In the genomic region with DNA sequence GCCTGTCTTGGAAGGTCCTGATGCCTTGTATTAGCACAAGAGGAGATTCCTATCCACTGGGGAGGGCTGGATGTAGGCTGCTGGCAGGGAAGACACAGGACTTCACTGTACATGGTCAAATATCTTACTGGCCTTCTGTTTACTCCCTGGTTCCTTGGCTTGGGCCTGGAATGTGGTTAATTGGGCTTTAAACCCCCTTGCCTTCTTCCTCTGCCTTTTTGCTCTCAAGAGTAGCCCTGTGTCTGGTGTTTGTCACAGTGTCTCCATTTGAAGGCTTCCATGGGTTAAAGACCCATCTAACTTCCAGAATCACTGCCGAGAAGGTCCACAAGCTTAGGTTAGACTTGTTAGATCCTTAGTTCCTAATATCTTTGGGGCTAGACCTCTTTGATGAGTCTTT, we compare ENCODE assay signal across 25 cellular contexts. TPM values are rescaled to one million over a fixed set of nuclear protein-coding genes. Genes with fewer than 3 reads are reported as not detected.
DNase-seq lines count a peak whose midpoint lies in the region; ATAC-seq and TF ChIP-seq lines count a peak whose summit lies in the region.
"Had no signal": no experiment of that assay in that cellular context is flagged by ENCODE, and none has a peak within 500 bp of the region (broad histone marks: within the 10 kb centered on the region; RNA-seq: fewer than 3 reads in every experiment).

No MANE protein-coding gene starts in this region.

- no peak overlapping the region for H3K4me3 ChIP-seq in GM23338
- no peak overlapping the region for H3K4me3 ChIP-seq in neural progenitor cell
- H3K4me3 ChIP-seq in right cardiac atrium (ENCODE audit: low read length) = no peak overlapping the region
- no peak overlapping the region for H3K4me3 ChIP-seq in vagina
- H3K4me3 ChIP-seq: BLaER1, GM12878 had no signal

- H3K36me3 ChIP-seq in GM23338 (ENCODE audit: insufficient read depth) = no peaks in the 10 kb centered on the region
- H3K36me3 ChIP-seq in neural progenitor cell = no peaks in the 10 kb centered on the region
- no peaks in the 10 kb centered on the region for H3K36me3 ChIP-seq in vagina
- H3K36me3 ChIP-seq: BE2C, BLaER1 had no signal

- DNase-seq in GM23338 (ENCODE audit: low spot score) (no peak), islet precursor cell (peak; percentile 85), neural progenitor cell (ENCODE audit: low spot score) (no peak), DMS53 (lab: John Stamatoyannopoulos, UW) (no peak), right cardiac atrium (no peak), vagina (ENCODE audit: extremely low spot score in 2 of 2) (no peak)
- DNase-seq: 8988T; ACHN; BE2C; C1 segment of cervical spinal cord; Caco-2; Calu3; CD4-positive, alpha-beta memory T cell; CD4-positive, CD25-positive, alpha-beta regulatory T cell; CD8-positive, alpha-beta memory T cell; DMS79; DND-41; EL; GF-D8 had no signal

- ATAC-seq in GM23338 (no peak), right cardiac atrium (no peak), HG03280 (IDR thresholded peaks at IDR 0.05; ENCODE audit: unreplicated experiment) (no peak)
- ATAC-seq: GM12878 had no signal

- intact Hi-C loops in right cardiac atrium (cut with DNase I) (no loop called here), vagina (cut with DNase I) (no loop called here)

- H3K9me3 Mint-ChIP-seq in GM23338 (peaks cover 2% of the 10 kb centered on the region; the same call in 1 of the 3 replicates), neural progenitor cell (no peaks in the 10 kb centered on the region)
- H3K9me3 Mint-ChIP-seq: CD4-positive, alpha-beta memory T cell; CD4-positive, CD25-positive, alpha-beta regulatory T cell; CD8-positive, alpha-beta memory T cell had no signal

- H3K9ac ChIP-seq in neural progenitor cell = no peak overlapping the region
- H3K9ac ChIP-seq: BLaER1 had no signal

- H3K9me2 ChIP-seq in GM23338 (ENCODE audit: insufficient read depth) = no peaks in the 10 kb centered on the region

- H2AFZ ChIP-seq in GM23338 (peak overlapping the region; percentile 23; the same call in 1 of the 2 replicates), neural progenitor cell (replicated peaks) (no peak overlapping the region)

- TF ChIP-seq CTCF in GM23338 (conservative IDR thresholded peaks at IDR 0.05; ENCODE audit: low read depth in 2 of 2) = no peak
- no peak for TF ChIP-seq CTCF in neural progenitor cell (IDR thresholded peaks at IDR 0.05)
- no peak for TF ChIP-seq CTCF in vagina (IDR thresholded peaks at IDR 0.05)

- H3K27me3 Mint-ChIP-seq in GM23338 (ENCODE audit: insufficient read depth, low read depth, poor library complexity) (peaks cover 2% of the 10 kb centered on the region), neural progenitor cell (ENCODE audit: insufficient read depth, low read depth) (peaks cover 7% of the 10 kb centered on the region)

- H3K4me2 ChIP-seq in GM23338 = no peak overlapping the region
- H3K4me2 ChIP-seq in neural progenitor cell = no peak overlapping the region
- H3K4me2 ChIP-seq: BLaER1 had no signal

- no peak overlapping the region for H3K27ac ChIP-seq in GM23338 (ENCODE audit: low read depth)
- no peak overlapping the region for H3K27ac ChIP-seq in neural progenitor cell
- no peak overlapping the region for H3K27ac ChIP-seq in right cardiac atrium (ENCODE audit: low read length)
- no peak overlapping the region for H3K27ac ChIP-seq in vagina
- H3K27ac ChIP-seq: BLaER1 had no signal

- H3K27me3 ChIP-seq in GM23338 (ENCODE audit: insufficient read depth) (no peaks in the 10 kb centered on the region), neural progenitor cell (no peaks in the 10 kb centered on the region), right cardiac atrium (ENCODE audit: control insufficient read depth, insufficient read depth) (no peaks in the 10 kb centered on the region), vagina (no peaks in the 10 kb centered on the region)
- H3K27me3 ChIP-seq: BE2C, BLaER1 had no signal

- H3K36me3 Mint-ChIP-seq in GM23338 (ENCODE audit: low read depth) (peaks cover 2% of the 10 kb centered on the region; the same call in 1 of the 3 replicates), neural progenitor cell (no peaks in the 10 kb centered on the region)
- H3K36me3 Mint-ChIP-seq: CD14-positive monocyte; CD4-positive, alpha-beta memory T cell; CD4-positive, CD25-positive, alpha-beta regulatory T cell; CD8-positive, alpha-beta memory T cell had no signal

- H4K20me1 ChIP-seq in GM23338 (replicated peaks; ENCODE audit: insufficient read depth) (no peaks in the 10 kb centered on the region), neural progenitor cell (ENCODE audit: low read depth) (no peaks in the 10 kb centered on the region)
- H4K20me1 ChIP-seq: BLaER1 had no signal

- no peaks in the 10 kb centered on the region for H3K4me1 Mint-ChIP-seq in GM23338
- H3K4me1 Mint-ChIP-seq in neural progenitor cell = no peaks in the 10 kb centered on the region
- H3K4me1 Mint-ChIP-seq: CD4-positive, CD25-positive, alpha-beta regulatory T cell; CD8-positive, alpha-beta memory T cell had no signal

- WGBS in right cardiac atrium = 92% methylated on average over 1 of the region's 1 CpG

- TF ChIP-seq POLR2A in vagina (IDR thresholded peaks at IDR 0.05) = no peak

- H3K27ac Mint-ChIP-seq in GM23338 (no peak overlapping the region), neural progenitor cell (peak overlapping the region; percentile 46)
- H3K27ac Mint-ChIP-seq: CD4-positive, alpha-beta memory T cell; CD4-positive, CD25-positive, alpha-beta regulatory T cell had no signal

- H3K9me3 ChIP-seq in neural progenitor cell (ENCODE audit: low read depth) = no peaks in the 10 kb centered on the region
- H3K9me3 ChIP-seq in right cardiac atrium (ENCODE audit: control insufficient read depth, low read length) = no peaks in the 10 kb centered on the region
- H3K9me3 ChIP-seq in vagina = no peaks in the 10 kb centered on the region
- H3K9me3 ChIP-seq: BE2C, BLaER1 had no signal

- H3K79me2 ChIP-seq in GM23338 (replicated peaks; ENCODE audit: insufficient read depth) (no peaks in the 10 kb centered on the region), neural progenitor cell (ENCODE audit: low read depth) (no peaks in the 10 kb centered on the region)

- H3F3A ChIP-seq in GM23338 (replicated peaks; ENCODE audit: low read depth) (0 out of 2 replicates have a peak, but pooled peaks cover 3% of the 10 kb centered on the region), neural progenitor cell (ENCODE audit: low read depth) (no peaks in the 10 kb centered on the region)

- no peak overlapping the region for H3K4me3 Mint-ChIP-seq in GM23338
- no peak overlapping the region for H3K4me3 Mint-ChIP-seq in neural progenitor cell
- H3K4me3 Mint-ChIP-seq: CD14-positive monocyte; CD4-positive, alpha-beta memory T cell; CD4-positive, CD25-positive, alpha-beta regulatory T cell; CD8-positive, alpha-beta memory T cell had no signal

- H3K4me1 ChIP-seq in GM23338 (ENCODE audit: insufficient read depth) (peaks cover 6% of the 10 kb centered on the region; the same call in 1 of the 2 replicates), neural progenitor cell (no peaks in the 10 kb centered on the region), right cardiac atrium (ENCODE audit: control insufficient read depth, insufficient read depth, low read length) (peaks cover 2% of the 10 kb centered on the region), vagina (no peaks in the 10 kb centered on the region)
- H3K4me1 ChIP-seq: BE2C had no signal

RNA-seq across cellular contexts. Expression of a gene that starts 7.1 kb away (rescaled TPM):
- not detected in 2 replicates for total RNA-seq in GM23338 (2014; rRNA removed; shearing (Covaris generic))
- polyA plus RNA-seq in GM23338 (2016; fragmentation: Nextera tagmentation; extraction: Ambion mirVana) = 0.61 TPM in 1 of 2 replicates, not detected in the other
- total RNA-seq in neural progenitor cell (ENCODE audit: low replicate concordance) = 0.77 TPM in 1 of 2 replicates, not detected in the other
- not detected for total RNA-seq in right cardiac atrium
- not detected for polyA plus RNA-seq in right cardiac atrium
- total RNA-seq in vagina = not detected
- total RNA-seq: Caco-2; Calu3; CD4-positive, alpha-beta memory T cell; CD4-positive, CD25-positive, alpha-beta regulatory T cell; Daoy had no signal
- polyA plus RNA-seq: AG04450; CD14-positive monocyte; CD4-positive, CD25-positive, alpha-beta regulatory T cell; CD8-positive, alpha-beta memory T cell had no signal

RNA-seq across cellular contexts. Expression of a gene that starts 23.2 kb away (rescaled TPM):
- total RNA-seq in GM23338 (2014; rRNA removed; shearing (Covaris generic)) = 124 and 129 TPM in 2 replicates
- polyA plus RNA-seq in GM23338 (2016; fragmentation: Nextera tagmentation; extraction: Ambion mirVana) (43.6 and 44.3 TPM in 2 replicates), right cardiac atrium (13.3 TPM)
- total RNA-seq in neural progenitor cell (ENCODE audit: low replicate concordance) (37.1 and 45.0 TPM in 2 replicates), right cardiac atrium (10 to 100 TPM; 32.6 to 43.2 (median 36.9) TPM), vagina (63.6 TPM)
